In the genomic region with DNA sequence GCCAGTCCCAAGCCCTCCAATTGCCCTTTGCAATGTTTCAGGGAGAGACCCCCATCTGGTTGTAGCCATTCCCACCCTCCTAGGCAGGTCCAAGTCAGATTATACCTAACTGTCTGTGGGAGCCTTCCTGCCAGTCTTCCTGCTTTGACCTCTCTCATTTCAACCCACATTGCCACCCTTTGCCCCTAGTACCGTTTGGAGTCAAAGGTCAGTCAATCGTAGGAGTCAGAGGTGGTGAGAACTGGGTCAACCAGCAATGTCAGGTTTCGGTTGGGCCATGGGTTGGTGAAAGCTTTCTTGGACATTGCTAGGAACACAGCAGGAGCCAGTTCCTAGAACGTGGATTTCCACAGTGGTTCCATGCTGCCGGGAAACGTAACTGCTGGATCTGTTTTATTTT, we compare ENCODE assay signal across 31 cellular contexts.
"Had no signal": no experiment of that assay in that cellular context is flagged by ENCODE, and none has a peak within 500 bp of the region (broad histone marks: within the 10 kb centered on the region; RNA-seq: fewer than 3 reads in every experiment).

No MANE protein-coding gene starts in this region.

- H3K27me3 ChIP-seq: ascending aorta, cardiac muscle cell had no signal

- H3K4me3 ChIP-seq: ascending aorta, cardiac muscle cell had no signal

- H3K27ac ChIP-seq: ascending aorta, cardiac muscle cell, WERI-Rb-1 had no signal

- H3K36me3 ChIP-seq: ascending aorta, cardiac muscle cell, WERI-Rb-1 had no signal

- H3K9me3 ChIP-seq: ascending aorta had no signal

- DNase-seq: activated CD4-positive, alpha-beta memory T cell treated with anti-CD3 and anti-CD28 coated beads, Interleukin-2, amount 10 ng/mL, durations not matched to agents 7 days and 5 days; activated CD4-positive, alpha-beta T cell treated with anti-CD3 and anti-CD28 coated beads for 1 hour; activated CD4-positive, alpha-beta T cell treated with anti-CD3 and anti-CD28 coated beads for 36 hours; activated CD4-positive, alpha-beta T cell treated with anti-CD3 and anti-CD28 coated beads for 48 hours; activated CD4-positive, alpha-beta T cell treated with anti-CD3 and anti-CD28 coated beads, Interleukin-2, amount 10 ng/mL, durations not matched to agents 7 days and 5 days; activated CD4-positive, alpha-beta T cell treated with anti-CD3 and anti-CD28 coated beads, Interleukin-2, amount 50 U/mL, for 48 hours; activated CD4-positive, CD25-positive, alpha-beta regulatory T cell; activated CD8-positive, alpha-beta memory T cell treated with anti-CD3 and anti-CD28 coated beads for 24 hours; activated CD8-positive, alpha-beta memory T cell treated with anti-CD3 and anti-CD28 coated beads, Interleukin-2, amount 10 ng/mL, durations not matched to agents 7 days and 5 days; activated CD8-positive, alpha-beta memory T cell treated with anti-CD3 and anti-CD28 coated beads, Interleukin-2, amount 50 U/mL, for 48 hours; activated CD8-positive, alpha-beta T cell treated with anti-CD3 and anti-CD28 coated beads, Interleukin-2, amount 10 ng/mL, durations not matched to agents 7 days and 5 days; activated effector memory CD4-positive, alpha-beta T cell treated with Interleukin-2 at 50 U/mL for 16 hours; activated gamma-delta T cell; activated naive CD4-positive, alpha-beta T cell treated with anti-CD3 and anti-CD28 coated beads, Interleukin-2, amount 10 ng/mL, durations not matched to agents 7 days and 5 days; activated naive CD4-positive, alpha-beta T cell treated with Interleukin-2 at 50 U/mL for 16 hours; activated naive CD8-positive, alpha-beta T cell treated with anti-CD3 and anti-CD28 coated beads, Interleukin-2, amount 10 ng/mL, durations not matched to agents 7 days and 5 days; activated naive CD8-positive, alpha-beta T cell treated with anti-CD3 and anti-CD28 coated beads, Interleukin-2, amount 50 U/mL, for 24 hours; activated T-cell treated with anti-CD3 and anti-CD28 coated beads, Interleukin-2, amount 50 U/mL, for 24 hours; activated T-cell treated with anti-CD3 and anti-CD28 coated beads, Interleukin-2, amount 50 U/mL, for 48 hours; amygdala; anterior cingulate cortex; caudate nucleus; SW 1271; T-helper 1 cell; T-helper 2 cell; T-helper 9 cell; WERI-Rb-1 had no signal

- H3K4me1 ChIP-seq: ascending aorta had no signal

- ATAC-seq: activated CD4-positive, alpha-beta T cell treated with anti-CD3 and anti-CD28 coated beads for 36 hours; activated CD4-positive, CD25-positive, alpha-beta regulatory T cell treated with anti-CD3 and anti-CD28 coated beads, Interleukin-2, amount 50 U/mL, for 24 hours; activated CD8-positive, alpha-beta memory T cell treated with anti-CD3 and anti-CD28 coated beads, Interleukin-2, amount 10 ng/mL, durations not matched to agents 7 days and 5 days; activated CD8-positive, alpha-beta T cell treated with anti-CD3 and anti-CD28 coated beads, Interleukin-2, amount 10 ng/mL, durations not matched to agents 7 days and 5 days; activated naive CD8-positive, alpha-beta T cell treated with anti-CD3 and anti-CD28 coated beads, Interleukin-2, amount 50 U/mL, for 24 hours; WTC11 had no signal
